8 cellular contexts compared by ENCODE assay signal in genomic region chr11:117180020-117180419, GRCh38. TPM values are rescaled to one million over a fixed set of nuclear protein-coding genes. Genes with fewer than 3 reads are reported as not detected.
DNase-seq lines count a peak whose midpoint lies in the region; ATAC-seq, FAIRE-seq and TF ChIP-seq lines count a peak whose summit lies in the region.

No MANE protein-coding gene starts in this region.

- peak overlapping the region; percentile 91 for H3K4me3 Mint-ChIP-seq in chondrocyte (ENCODE audit: unreplicated experiment)
- H3K4me3 Mint-ChIP-seq in naive thymus-derived CD8-positive, alpha-beta T cell = peak overlapping the region; percentile 89 to 97 (median 93)

- H3K79me2 ChIP-seq in Loucy (ENCODE audit: insufficient read depth, low read length) = no peaks in the 10 kb centered on the region

- H3F3A ChIP-seq in Loucy (ENCODE audit: low read depth) = peaks cover 5% of the 10 kb centered on the region; the same call in 1 of the 2 replicates

- TF ChIP-seq CTCF in Loucy (conservative IDR thresholded peaks at IDR 0.05; ENCODE audit: low read length) (no peak), chondrocyte (IDR thresholded peaks at IDR 0.05) (no peak)

- POLR2A ChIA-PET in naive thymus-derived CD8-positive, alpha-beta T cell (lab: Charles Lee) = interaction anchor here (0.6 to 4.2 kb wide), 8 partner anchors 9 to 406 kb away, joined by 3 to 70 read pairs (median 4); partner anchors contain the start of genes PAFAH1B2, PCSK7 and RNF214

- H3K9me3 Mint-ChIP-seq in chondrocyte (ENCODE audit: low read depth) = no peaks in the 10 kb centered on the region
- H3K9me3 Mint-ChIP-seq in naive thymus-derived CD8-positive, alpha-beta T cell = no peaks in the 10 kb centered on the region

- H2AFZ ChIP-seq in Loucy (ENCODE audit: low read length) = no peak overlapping the region

- peak overlapping the region; percentile 97 for H3K4me2 ChIP-seq in Loucy (ENCODE audit: low read depth, low read length, poor library complexity, severe bottlenecking)

- H3K36me3 ChIP-seq in Loucy (ENCODE audit: insufficient read depth, low read length) = no peaks in the 10 kb centered on the region

- H3K9me2 ChIP-seq in Loucy (replicated peaks; ENCODE audit: low read depth, low read length) = no peaks in the 10 kb centered on the region

- no peak for ATAC-seq in naive thymus-derived CD8-positive, alpha-beta T cell
- ATAC-seq in GM18907 (IDR thresholded peaks at IDR 0.05; ENCODE audit: unreplicated experiment) (no peak), esophagus mucosa (no peak)

- no peak for FAIRE-seq in GM19239 (lab: Jason Lieb, UNC)

- no peaks in the 10 kb centered on the region for H3K27me3 Mint-ChIP-seq in chondrocyte (ENCODE audit: low read depth)
- H3K27me3 Mint-ChIP-seq in naive thymus-derived CD8-positive, alpha-beta T cell = no peaks in the 10 kb centered on the region

- peak overlapping the region; percentile 76 for H3K4me3 ChIP-seq in Loucy (ENCODE audit: low read length, poor library complexity, severe bottlenecking)

- H3K36me3 Mint-ChIP-seq in chondrocyte (ENCODE audit: low read depth) = peaks cover 5% of the 10 kb centered on the region
- H3K36me3 Mint-ChIP-seq in naive thymus-derived CD8-positive, alpha-beta T cell = peaks cover 0 to 12% (median 2%) of the 10 kb centered on the region in 3 donors

- no peaks in the 10 kb centered on the region for H3K27me3 ChIP-seq in Loucy (ENCODE audit: insufficient read depth, low read length, poor library complexity, severe bottlenecking)

- H3K9me3 ChIP-seq in Loucy (ENCODE audit: insufficient read depth, low read depth, low read length) = no peaks in the 10 kb centered on the region

- peak overlapping the region; percentile 88 for H3K27ac Mint-ChIP-seq in chondrocyte (ENCODE audit: unreplicated experiment)
- H3K27ac Mint-ChIP-seq in naive thymus-derived CD8-positive, alpha-beta T cell = peak overlapping the region; percentile 82 to 99 (median 97)

- DNase-seq in CD1c-positive myeloid dendritic cell (ENCODE audit: extremely low spot score) (peak; percentile 69), chondrocyte (ENCODE audit: low spot score) (no peak), GM19239 (ENCODE audit: insufficient read length, low spot score) (no peak), NCI-H1694 treated with DMSO at 0.1 percent for 48 hours (lab: John Stamatoyannopoulos, UW) (no peak)
- DNase-seq in naive thymus-derived CD8-positive, alpha-beta T cell = peak in 4 of 10 donors; percentile 11 to 20 (median 16)

- H4K20me1 ChIP-seq in Loucy (ENCODE audit: insufficient read depth, low read length, poor library complexity, severe bottlenecking) = no peaks in the 10 kb centered on the region

- peak overlapping the region; percentile 71 for H3K9ac ChIP-seq in Loucy (ENCODE audit: low read depth, low read length, poor library complexity, severe bottlenecking)

- H3K4me1 Mint-ChIP-seq in chondrocyte (ENCODE audit: low read depth) = peaks cover 29% of the 10 kb centered on the region
- peaks cover 10 to 37% (median 31%) of the 10 kb centered on the region in 4 donors for H3K4me1 Mint-ChIP-seq in naive thymus-derived CD8-positive, alpha-beta T cell

- H3K4me1 ChIP-seq in Loucy (ENCODE audit: insufficient read depth, low read length, poor library complexity, severe bottlenecking) = peaks cover 22% of the 10 kb centered on the region

RNA-seq across cellular contexts. Expression of gene SIDT2, which starts 1.5 kb away (rescaled TPM):
- total RNA-seq in chondrocyte (32.4 to 42.5 TPM (median 38.8 TPM) in 3 replicates), esophagus mucosa (9.8 TPM)
- 10 to 100 TPM; 48.0 to 63.0 TPM for total RNA-seq in naive thymus-derived CD8-positive, alpha-beta T cell
- 1 to 10 TPM; 2.3 to 3.1 (median 2.3) TPM for polyA plus RNA-seq in naive thymus-derived CD8-positive, alpha-beta T cell

RNA-seq across cellular contexts. Expression of gene TAGLN, which starts 19.1 kb away (rescaled TPM):
- 854 to 4,666 TPM (median 4,556 TPM) in 3 replicates for total RNA-seq in chondrocyte
- 10 to 100 TPM; 12.1 to 14.4 TPM for total RNA-seq in naive thymus-derived CD8-positive, alpha-beta T cell
- under 1 TPM; 0.13 to 0.51 (median 0.21) TPM for polyA plus RNA-seq in naive thymus-derived CD8-positive, alpha-beta T cell
- total RNA-seq in esophagus mucosa = 55.9 TPM

RNA-seq across cellular contexts. Expression of gene PAFAH1B2, which starts 35.9 kb away (rescaled TPM):
- total RNA-seq in chondrocyte (85.4 to 98.0 TPM (median 90.5 TPM) in 3 replicates), esophagus mucosa (50.9 TPM)
- total RNA-seq in naive thymus-derived CD8-positive, alpha-beta T cell = 10 to 100 TPM; 59.2 to 60.5 TPM
- 10 to 100 TPM; 14.4 to 19.5 (median 18.3) TPM for polyA plus RNA-seq in naive thymus-derived CD8-positive, alpha-beta T cell

RNA-seq across cellular contexts. Expression of gene PCSK7, which starts 51.9 kb away (rescaled TPM):
- total RNA-seq in chondrocyte = 42.8 to 71.0 TPM (median 43.0 TPM) in 3 replicates
- total RNA-seq in naive thymus-derived CD8-positive, alpha-beta T cell = 100 to 1,000 TPM; 277 to 296 TPM
- 10 to 100 TPM; 32.6 to 60.6 (median 47.8) TPM for polyA plus RNA-seq in naive thymus-derived CD8-positive, alpha-beta T cell
- 44.4 TPM for total RNA-seq in esophagus mucosa

RNA-seq across cellular contexts. Expression of gene RNF214, which starts 52.5 kb away (rescaled TPM):
- 21.8 to 26.1 TPM (median 24.7 TPM) in 3 replicates for total RNA-seq in chondrocyte
- 10 to 100 TPM; 28.8 to 30.3 TPM for total RNA-seq in naive thymus-derived CD8-positive, alpha-beta T cell
- 10 to 100 TPM in 1 of 3 donors, 1 to 10 TPM in 2; 7.5 to 11.6 (median 9.3) TPM for polyA plus RNA-seq in naive thymus-derived CD8-positive, alpha-beta T cell
- total RNA-seq in esophagus mucosa = 13.7 TPM

Comparison
In these comparisons a context has a peak if more than half of its experiments do, and no peak if none do; other contexts are left out.
1. RNA of gene TAGLN, which starts 19.1 kb away (total RNA-seq): 854 to 4,666 TPM in chondrocyte; 55.9 TPM in esophagus mucosa (single experiment) and 12.1 to 14.4 TPM in naive thymus-derived CD8-positive, alpha-beta T cell; every median in the first group is over 10 times any median in the second.